ENCODE assay signal across 1 cellular context in the genomic region with DNA sequence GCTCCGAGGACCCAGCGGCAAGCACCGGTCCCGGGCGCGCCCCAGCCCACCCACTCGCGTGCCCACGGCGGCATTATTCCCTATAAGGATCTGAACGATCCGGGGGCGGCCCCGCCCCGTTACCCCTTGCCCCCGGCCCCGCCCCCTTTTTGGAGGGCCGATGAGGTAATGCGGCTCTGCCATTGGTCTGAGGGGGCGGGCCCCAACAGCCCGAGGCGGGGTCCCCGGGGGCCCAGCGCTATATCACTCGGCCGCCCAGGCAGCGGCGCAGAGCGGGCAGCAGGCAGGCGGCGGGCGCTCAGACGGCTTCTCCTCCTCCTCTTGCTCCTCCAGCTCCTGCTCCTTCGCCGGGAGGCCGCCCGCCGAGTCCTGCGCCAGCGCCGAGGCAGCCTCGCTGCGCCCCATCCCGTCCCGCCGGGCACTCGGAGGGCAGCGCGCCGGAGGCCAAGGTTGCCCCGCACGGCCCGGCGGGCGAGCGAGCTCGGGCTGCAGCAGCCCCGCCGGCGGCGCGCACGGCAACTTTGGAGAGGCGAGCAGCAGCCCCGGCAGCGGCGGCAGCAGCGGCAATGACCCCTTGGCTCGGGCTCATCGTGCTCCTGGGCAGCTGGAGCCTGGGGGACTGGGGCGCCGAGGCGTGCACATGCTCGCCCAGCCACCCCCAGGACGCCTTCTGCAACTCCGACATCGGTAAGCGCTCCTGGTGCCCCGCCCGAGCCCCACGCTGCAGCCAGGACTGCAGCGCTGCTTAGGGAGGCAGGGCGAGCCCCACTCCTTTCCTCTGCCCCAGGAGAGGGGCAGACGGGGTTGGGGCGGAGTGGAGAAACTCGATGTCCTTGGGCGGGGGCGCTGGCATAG.
A peak's percentile ranks its signal among the peaks of the same experiment; 100 is the strongest.
TF ChIP-seq lines count a peak whose summit lies in the region.

Gene TIMP3 (plus strand): TSS at position 270 of the 855 bp plus-strand sequence. CDS start 297 bp downstream, at position 567.

TF ChIP-seq in HepG2, 621 proteins besides CTCF, POLR2A, EP300 and RAD21 (continued from another document and continues in another):
- TF ChIP-seq, protein P1, sequence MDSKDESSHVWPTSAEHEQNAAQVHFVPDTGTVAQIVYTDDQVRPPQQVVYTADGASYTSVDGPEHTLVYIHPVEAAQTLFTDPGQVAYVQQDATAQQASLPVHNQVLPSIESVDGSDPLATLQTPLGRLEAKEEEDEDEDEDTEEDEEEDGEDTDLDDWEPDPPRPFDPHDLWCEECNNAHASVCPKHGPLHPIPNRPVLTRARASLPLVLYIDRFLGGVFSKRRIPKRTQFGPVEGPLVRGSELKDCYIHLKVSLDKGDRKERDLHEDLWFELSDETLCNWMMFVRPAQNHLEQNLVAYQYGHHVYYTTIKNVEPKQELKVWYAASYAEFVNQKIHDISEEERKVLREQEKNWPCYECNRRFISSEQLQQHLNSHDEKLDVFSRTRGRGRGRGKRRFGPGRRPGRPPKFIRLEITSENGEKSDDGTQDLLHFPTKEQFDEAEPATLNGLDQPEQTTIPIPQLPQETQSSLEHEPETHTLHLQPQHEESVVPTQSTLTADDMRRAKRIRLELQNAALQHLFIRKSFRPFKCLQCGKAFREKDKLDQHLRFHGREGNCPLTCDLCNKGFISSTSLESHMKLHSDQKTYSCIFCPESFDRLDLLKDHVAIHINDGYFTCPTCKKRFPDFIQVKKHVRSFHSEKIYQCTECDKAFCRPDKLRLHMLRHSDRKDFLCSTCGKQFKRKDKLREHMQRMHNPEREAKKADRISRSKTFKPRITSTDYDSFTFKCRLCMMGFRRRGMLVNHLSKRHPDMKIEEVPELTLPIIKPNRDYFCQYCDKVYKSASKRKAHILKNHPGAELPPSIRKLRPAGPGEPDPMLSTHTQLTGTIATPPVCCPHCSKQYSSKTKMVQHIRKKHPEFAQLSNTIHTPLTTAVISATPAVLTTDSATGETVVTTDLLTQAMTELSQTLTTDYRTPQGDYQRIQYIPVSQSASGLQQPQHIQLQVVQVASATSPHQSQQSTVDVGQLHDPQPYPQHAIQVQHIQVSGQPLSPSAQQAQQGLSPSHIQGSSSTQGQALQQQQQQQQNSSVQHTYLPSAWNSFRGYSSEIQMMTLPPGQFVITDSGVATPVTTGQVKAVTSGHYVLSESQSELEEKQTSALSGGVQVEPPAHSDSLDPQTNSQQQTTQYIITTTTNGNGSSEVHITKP (CRISPR knock-in tag; IDR thresholded peaks at IDR 0.05; ENCODE audit: low read depth): no peak
- TF ChIP-seq MED1 (CRISPR knock-in tag; IDR thresholded peaks at IDR 0.05) (peak; percentile 48; the same call in 1 of the 2 replicates), KDM5B (CRISPR knock-in tag; IDR thresholded peaks at IDR 0.05; ENCODE audit: borderline replicate concordance) (peak; percentile 74; the same call in 1 of the 2 replicates), ZNF317 (CRISPR knock-in tag; IDR thresholded peaks at IDR 0.05) (no peak), CBFB (CRISPR knock-in tag; IDR thresholded peaks at IDR 0.05) (no peak), ZNF34 (CRISPR knock-in tag; IDR thresholded peaks at IDR 0.05; ENCODE audit: borderline replicate concordance) (peak; percentile 59; the same call in 1 of the 2 replicates), ZNF230 (CRISPR knock-in tag; IDR thresholded peaks at IDR 0.05) (no peak), SRY (CRISPR knock-in tag; IDR thresholded peaks at IDR 0.05) (no peak; the same call in 1 of the 2 replicates), SP1 (IDR thresholded peaks at IDR 0.05) (no peak), SP1 (CRISPR knock-in tag; IDR thresholded peaks at IDR 0.05) (no peak; the same call in 1 of the 2 replicates), ZNF577 (CRISPR knock-in tag; IDR thresholded peaks at IDR 0.05; ENCODE audit: borderline replicate concordance, low read depth) (no peak), CCDC6 (CRISPR knock-in tag; IDR thresholded peaks at IDR 0.05) (peak; percentile 49; the same call in 1 of the 2 replicates), ZNF10 (CRISPR knock-in tag; IDR thresholded peaks at IDR 0.05; ENCODE audit: borderline replicate concordance, low read depth) (no peak), THAP7 (CRISPR knock-in tag; IDR thresholded peaks at IDR 0.05) (no peak), ZNF468 (CRISPR knock-in tag; IDR thresholded peaks at IDR 0.05) (no peak), ZNF710 (CRISPR knock-in tag; IDR thresholded peaks at IDR 0.05; ENCODE audit: borderline replicate concordance) (no peak), PTBP1 (IDR thresholded peaks at IDR 0.05; ENCODE audit: low read depth, low read length, poor library complexity, severe bottlenecking) (no peak), NFIB (CRISPR knock-in tag; IDR thresholded peaks at IDR 0.05; ENCODE audit: borderline replicate concordance) (no peak), ZNF547 (CRISPR knock-in tag; IDR thresholded peaks at IDR 0.05) (no peak), PRPF4 (IDR thresholded peaks at IDR 0.05; ENCODE audit: low read depth, low read length, poor library complexity, severe bottlenecking) (no peak), CEBPB (IDR thresholded peaks at IDR 0.05; ENCODE audit: borderline replicate concordance, low read depth, low read length) (no peak), ZNF709 (CRISPR knock-in tag; IDR thresholded peaks at IDR 0.05) (no peak), ZNF589 (CRISPR knock-in tag; conservative IDR thresholded peaks at IDR 0.05) (no peak), ZNF788 (CRISPR knock-in tag; IDR thresholded peaks at IDR 0.05; ENCODE audit: borderline replicate concordance) (peak; percentile 46; the same call in 1 of the 2 replicates), ZKSCAN8 (CRISPR knock-in tag; IDR thresholded peaks at IDR 0.05; ENCODE audit: borderline replicate concordance) (no peak), JARID2 (CRISPR knock-in tag; IDR thresholded peaks at IDR 0.05; ENCODE audit: insufficient replicate concordance) (no peak), NFRKB (IDR thresholded peaks at IDR 0.05) (no peak), ZNF850 (CRISPR knock-in tag; conservative IDR thresholded peaks at IDR 0.05) (no peak), ZNF30 (CRISPR knock-in tag; IDR thresholded peaks at IDR 0.05) (no peak), CAMTA2 (CRISPR knock-in tag; IDR thresholded peaks at IDR 0.05; ENCODE audit: borderline replicate concordance) (no peak), FOXJ3 (CRISPR knock-in tag; IDR thresholded peaks at IDR 0.05; ENCODE audit: borderline replicate concordance) (no peak), NFE2L1 (CRISPR knock-in tag; IDR thresholded peaks at IDR 0.05; ENCODE audit: borderline replicate concordance) (no peak), FIP1L1 (IDR thresholded peaks at IDR 0.05; ENCODE audit: borderline replicate concordance, insufficient read depth, low read depth, low read length) (no peak), ZEB1 (IDR thresholded peaks at IDR 0.05; ENCODE audit: insufficient replicate concordance, low read depth) (no peak)
- TF ChIP-seq, protein P2, sequence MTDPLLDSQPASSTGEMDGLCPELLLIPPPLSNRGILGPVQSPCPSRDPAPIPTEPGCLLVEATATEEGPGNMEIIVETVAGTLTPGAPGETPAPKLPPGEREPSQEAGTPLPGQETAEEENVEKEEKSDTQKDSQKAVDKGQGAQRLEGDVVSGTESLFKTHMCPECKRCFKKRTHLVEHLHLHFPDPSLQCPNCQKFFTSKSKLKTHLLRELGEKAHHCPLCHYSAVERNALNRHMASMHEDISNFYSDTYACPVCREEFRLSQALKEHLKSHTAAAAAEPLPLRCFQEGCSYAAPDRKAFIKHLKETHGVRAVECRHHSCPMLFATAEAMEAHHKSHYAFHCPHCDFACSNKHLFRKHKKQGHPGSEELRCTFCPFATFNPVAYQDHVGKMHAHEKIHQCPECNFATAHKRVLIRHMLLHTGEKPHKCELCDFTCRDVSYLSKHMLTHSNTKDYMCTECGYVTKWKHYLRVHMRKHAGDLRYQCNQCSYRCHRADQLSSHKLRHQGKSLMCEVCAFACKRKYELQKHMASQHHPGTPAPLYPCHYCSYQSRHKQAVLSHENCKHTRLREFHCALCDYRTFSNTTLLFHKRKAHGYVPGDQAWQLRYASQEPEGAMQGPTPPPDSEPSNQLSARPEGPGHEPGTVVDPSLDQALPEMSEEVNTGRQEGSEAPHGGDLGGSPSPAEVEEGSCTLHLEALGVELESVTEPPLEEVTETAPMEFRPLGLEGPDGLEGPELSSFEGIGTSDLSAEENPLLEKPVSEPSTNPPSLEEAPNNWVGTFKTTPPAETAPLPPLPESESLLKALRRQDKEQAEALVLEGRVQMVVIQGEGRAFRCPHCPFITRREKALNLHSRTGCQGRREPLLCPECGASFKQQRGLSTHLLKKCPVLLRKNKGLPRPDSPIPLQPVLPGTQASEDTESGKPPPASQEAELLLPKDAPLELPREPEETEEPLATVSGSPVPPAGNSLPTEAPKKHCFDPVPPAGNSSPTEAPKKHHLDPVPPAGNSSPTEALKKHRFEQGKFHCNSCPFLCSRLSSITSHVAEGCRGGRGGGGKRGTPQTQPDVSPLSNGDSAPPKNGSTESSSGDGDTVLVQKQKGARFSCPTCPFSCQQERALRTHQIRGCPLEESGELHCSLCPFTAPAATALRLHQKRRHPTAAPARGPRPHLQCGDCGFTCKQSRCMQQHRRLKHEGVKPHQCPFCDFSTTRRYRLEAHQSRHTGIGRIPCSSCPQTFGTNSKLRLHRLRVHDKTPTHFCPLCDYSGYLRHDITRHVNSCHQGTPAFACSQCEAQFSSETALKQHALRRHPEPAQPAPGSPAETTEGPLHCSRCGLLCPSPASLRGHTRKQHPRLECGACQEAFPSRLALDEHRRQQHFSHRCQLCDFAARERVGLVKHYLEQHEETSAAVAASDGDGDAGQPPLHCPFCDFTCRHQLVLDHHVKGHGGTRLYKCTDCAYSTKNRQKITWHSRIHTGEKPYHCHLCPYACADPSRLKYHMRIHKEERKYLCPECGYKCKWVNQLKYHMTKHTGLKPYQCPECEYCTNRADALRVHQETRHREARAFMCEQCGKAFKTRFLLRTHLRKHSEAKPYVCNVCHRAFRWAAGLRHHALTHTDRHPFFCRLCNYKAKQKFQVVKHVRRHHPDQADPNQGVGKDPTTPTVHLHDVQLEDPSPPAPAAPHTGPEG (CRISPR knock-in tag; IDR thresholded peaks at IDR 0.05): no peak
- TF ChIP-seq, protein P3, sequence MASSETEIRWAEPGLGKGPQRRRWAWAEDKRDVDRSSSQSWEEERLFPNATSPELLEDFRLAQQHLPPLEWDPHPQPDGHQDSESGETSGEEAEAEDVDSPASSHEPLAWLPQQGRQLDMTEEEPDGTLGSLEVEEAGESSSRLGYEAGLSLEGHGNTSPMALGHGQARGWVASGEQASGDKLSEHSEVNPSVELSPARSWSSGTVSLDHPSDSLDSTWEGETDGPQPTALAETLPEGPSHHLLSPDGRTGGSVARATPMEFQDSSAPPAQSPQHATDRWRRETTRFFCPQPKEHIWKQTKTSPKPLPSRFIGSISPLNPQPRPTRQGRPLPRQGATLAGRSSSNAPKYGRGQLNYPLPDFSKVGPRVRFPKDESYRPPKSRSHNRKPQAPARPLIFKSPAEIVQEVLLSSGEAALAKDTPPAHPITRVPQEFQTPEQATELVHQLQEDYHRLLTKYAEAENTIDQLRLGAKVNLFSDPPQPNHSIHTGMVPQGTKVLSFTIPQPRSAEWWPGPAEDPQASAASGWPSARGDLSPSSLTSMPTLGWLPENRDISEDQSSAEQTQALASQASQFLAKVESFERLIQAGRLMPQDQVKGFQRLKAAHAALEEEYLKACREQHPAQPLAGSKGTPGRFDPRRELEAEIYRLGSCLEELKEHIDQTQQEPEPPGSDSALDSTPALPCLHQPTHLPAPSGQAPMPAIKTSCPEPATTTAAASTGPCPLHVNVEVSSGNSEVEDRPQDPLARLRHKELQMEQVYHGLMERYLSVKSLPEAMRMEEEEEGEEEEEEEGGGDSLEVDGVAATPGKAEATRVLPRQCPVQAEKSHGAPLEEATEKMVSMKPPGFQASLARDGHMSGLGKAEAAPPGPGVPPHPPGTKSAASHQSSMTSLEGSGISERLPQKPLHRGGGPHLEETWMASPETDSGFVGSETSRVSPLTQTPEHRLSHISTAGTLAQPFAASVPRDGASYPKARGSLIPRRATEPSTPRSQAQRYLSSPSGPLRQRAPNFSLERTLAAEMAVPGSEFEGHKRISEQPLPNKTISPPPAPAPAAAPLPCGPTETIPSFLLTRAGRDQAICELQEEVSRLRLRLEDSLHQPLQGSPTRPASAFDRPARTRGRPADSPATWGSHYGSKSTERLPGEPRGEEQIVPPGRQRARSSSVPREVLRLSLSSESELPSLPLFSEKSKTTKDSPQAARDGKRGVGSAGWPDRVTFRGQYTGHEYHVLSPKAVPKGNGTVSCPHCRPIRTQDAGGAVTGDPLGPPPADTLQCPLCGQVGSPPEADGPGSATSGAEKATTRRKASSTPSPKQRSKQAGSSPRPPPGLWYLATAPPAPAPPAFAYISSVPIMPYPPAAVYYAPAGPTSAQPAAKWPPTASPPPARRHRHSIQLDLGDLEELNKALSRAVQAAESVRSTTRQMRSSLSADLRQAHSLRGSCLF (CRISPR knock-in tag; IDR thresholded peaks at IDR 0.05; ENCODE audit: borderline replicate concordance): no peak
- TF ChIP-seq, protein P4, sequence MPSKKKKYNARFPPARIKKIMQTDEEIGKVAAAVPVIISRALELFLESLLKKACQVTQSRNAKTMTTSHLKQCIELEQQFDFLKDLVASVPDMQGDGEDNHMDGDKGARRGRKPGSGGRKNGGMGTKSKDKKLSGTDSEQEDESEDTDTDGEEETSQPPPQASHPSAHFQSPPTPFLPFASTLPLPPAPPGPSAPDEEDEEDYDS (CRISPR knock-in tag; IDR thresholded peaks at IDR 0.05): peak; percentile 99
- TF ChIP-seq, protein P5, sequence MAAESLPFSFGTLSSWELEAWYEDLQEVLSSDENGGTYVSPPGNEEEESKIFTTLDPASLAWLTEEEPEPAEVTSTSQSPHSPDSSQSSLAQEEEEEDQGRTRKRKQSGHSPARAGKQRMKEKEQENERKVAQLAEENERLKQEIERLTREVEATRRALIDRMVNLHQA (CRISPR knock-in tag; IDR thresholded peaks at IDR 0.05): no peak
- TF ChIP-seq, protein P6, sequence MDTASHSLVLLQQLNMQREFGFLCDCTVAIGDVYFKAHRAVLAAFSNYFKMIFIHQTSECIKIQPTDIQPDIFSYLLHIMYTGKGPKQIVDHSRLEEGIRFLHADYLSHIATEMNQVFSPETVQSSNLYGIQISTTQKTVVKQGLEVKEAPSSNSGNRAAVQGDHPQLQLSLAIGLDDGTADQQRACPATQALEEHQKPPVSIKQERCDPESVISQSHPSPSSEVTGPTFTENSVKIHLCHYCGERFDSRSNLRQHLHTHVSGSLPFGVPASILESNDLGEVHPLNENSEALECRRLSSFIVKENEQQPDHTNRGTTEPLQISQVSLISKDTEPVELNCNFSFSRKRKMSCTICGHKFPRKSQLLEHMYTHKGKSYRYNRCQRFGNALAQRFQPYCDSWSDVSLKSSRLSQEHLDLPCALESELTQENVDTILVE (CRISPR knock-in tag; IDR thresholded peaks at IDR 0.05): no peak
